Comparison of ENCODE assay signal across 12 cellular contexts in genomic region chr1:243718893-243719292, GRCh38.
A peak's percentile ranks its signal among the peaks of the same experiment; 100 is the strongest.
DNase-seq lines count a peak whose midpoint lies in the region; ATAC-seq, FAIRE-seq and TF ChIP-seq lines count a peak whose summit lies in the region.
"Had no signal": no experiment of that assay in that cellular context is flagged by ENCODE, and none has a peak within 500 bp of the region (broad histone marks: within the 10 kb centered on the region; RNA-seq: fewer than 3 reads in every experiment).

No MANE protein-coding gene starts in this region.

- H3K9ac ChIP-seq in PC-3 (ENCODE audit: low read length): no peak overlapping the region
- peak overlapping the region; percentile 38 for H3K9ac ChIP-seq in endothelial cell of umbilical vein (replicated peaks; ENCODE audit: extremely low read depth, insufficient read depth, low read length)

- H3K9me3 ChIP-seq in PC-3 (ENCODE audit: low read length) (no peaks in the 10 kb centered on the region), endothelial cell of umbilical vein (replicated peaks; ENCODE audit: control insufficient read depth, insufficient read depth, low read length) (no peaks in the 10 kb centered on the region), lower lobe of right lung (no peaks in the 10 kb centered on the region)

- H3K27ac Mint-ChIP-seq in Calu3 (ENCODE audit: unreplicated experiment): peak overlapping the region; percentile 69
- H3K27ac Mint-ChIP-seq: natural killer cell treated with Interleukin-12 subunit alpha and Interleukin-12 subunit beta and Interleukin-15 and Interleukin-18, amount 100 ng/mL, for 72 hours; stimulated activated memory B cell treated with anti-CD40 and anti-IgM and Interleukin-4, amounts not matched to agents 10 μg/mL and 1 μg/mL and 100 μg/mL, for 72 hours had no signal

- CTCF ChIA-PET in Calu3 (lab: Charles Lee): interaction anchor here (0.6 to 1.1 kb wide), 3 partner anchors 13 to 950 kb away, joined by 3 to 5 read pairs (median 3); no protein-coding TSS in a partner anchor
- CTCF ChIA-PET in PC-3 (lab: Charles Lee): no interaction called here
- CTCF ChIA-PET in endothelial cell of umbilical vein (lab: Charles Lee): no interaction called here

- H2AFZ ChIP-seq in PC-3 (ENCODE audit: low read length): no peak overlapping the region
- H2AFZ ChIP-seq in endothelial cell of umbilical vein (ENCODE audit: low read depth, low read length): no peak overlapping the region

- peak overlapping the region; percentile 9 for H3K27ac ChIP-seq in PC-3 (ENCODE audit: low read length)
- peak overlapping the region; percentile 63 for H3K27ac ChIP-seq in endothelial cell of umbilical vein (ENCODE audit: insufficient read depth, low read depth, low read length)
- no peak overlapping the region for H3K27ac ChIP-seq in lower lobe of right lung

- peaks cover 29% of the 10 kb centered on the region for H3K4me1 ChIP-seq in PC-3 (ENCODE audit: insufficient read depth, low read length)
- peaks cover 18% of the 10 kb centered on the region for H3K4me1 ChIP-seq in endothelial cell of umbilical vein (ENCODE audit: control insufficient read depth, extremely low read depth, insufficient read depth, low read length)
- peaks cover 11% of the 10 kb centered on the region for H3K4me1 ChIP-seq in lower lobe of right lung

- POLR2A ChIA-PET in PC-3 (lab: Charles Lee; ENCODE audit: unreplicated experiment): no interaction called here
- POLR2A ChIA-PET in endothelial cell of umbilical vein (lab: Charles Lee): no interaction called here

- TF ChIP-seq CTCF in Calu3 (IDR thresholded peaks at IDR 0.05; ENCODE audit: unreplicated experiment) (no peak), PC-3 (conservative IDR thresholded peaks at IDR 0.05; ENCODE audit: low read depth, low read length) (no peak), endothelial cell of umbilical vein (IDR thresholded peaks at IDR 0.05; ENCODE audit: extremely low read depth in 1 of 2, insufficient read depth in 1 of 2, low read depth in 1 of 2, low read length in 2 of 2) (no peak), GM13977 (IDR thresholded peaks at IDR 0.05; ENCODE audit: extremely low read depth, insufficient read depth, missing control alignments) (no peak), lower lobe of right lung (IDR thresholded peaks at IDR 0.05) (no peak)

- peaks cover 31% of the 10 kb centered on the region for H3K4me1 Mint-ChIP-seq in Calu3 (ENCODE audit: low read depth, unreplicated experiment)

- BruUV-seq in Calu3 (replicated peaks; lab: Mats Ljungman, UMichigan) (no TSS peak), PC-3 (replicated peaks; lab: Mats Ljungman, UMichigan) (no TSS peak), endothelial cell of umbilical vein (replicated peaks; lab: Mats Ljungman, UMichigan) (no TSS peak)

- TF ChIP-seq POLR2A in endothelial cell of umbilical vein (IDR thresholded peaks at IDR 0.05; ENCODE audit: low read depth, low read length): no peak

- H4K20me1 ChIP-seq in PC-3 (ENCODE audit: low read length): no peaks in the 10 kb centered on the region
- H4K20me1 ChIP-seq in endothelial cell of umbilical vein (replicated peaks; ENCODE audit: control insufficient read depth, extremely low read depth, insufficient read depth, low read length): no peaks in the 10 kb centered on the region

- H3K36me3 ChIP-seq in PC-3 (ENCODE audit: low read depth, low read length) (no peaks in the 10 kb centered on the region), endothelial cell of umbilical vein (ENCODE audit: control insufficient read depth in 2 of 2, extremely low read depth in 1 of 2, insufficient read depth in 2 of 2, low read length in 2 of 2) (no peaks in the 10 kb centered on the region), lower lobe of right lung (no peaks in the 10 kb centered on the region)

- ATAC-seq in PC-3 (peak; percentile 83), HG02623 (IDR thresholded peaks at IDR 0.05; ENCODE audit: unreplicated experiment) (no peak), lower lobe of right lung (no peak)
- ATAC-seq: natural killer cell treated with Interleukin-12 subunit alpha and Interleukin-12 subunit beta and Interleukin-15 and Interleukin-18, amount 100 ng/mL, for 72 hours; stimulated activated memory B cell treated with anti-CD40 and anti-IgM and Interleukin-4, amounts not matched to agents 10 μg/mL and 1 μg/mL and 100 μg/mL, for 72 hours had no signal

- intact Hi-C loops in Calu3 (cut with micrococcal nuclease; ENCODE audit: unreplicated experiment): loop anchor here (10.0 kb wide), 1 partner anchor 346 kb away; no protein-coding TSS in a partner anchor
- intact Hi-C loops in PC-3 (cut with micrococcal nuclease): loop anchor here (10.0 kb wide), 1 partner anchor 296 kb away; no protein-coding TSS in a partner anchor
- intact Hi-C loops in endothelial cell of umbilical vein (cut with micrococcal nuclease): loop anchor here (5.0 kb wide), 1 partner anchor 443 kb away; no protein-coding TSS in a partner anchor
- intact Hi-C loops in lower lobe of right lung (cut with DNase I): no loop called here

- no peak for FAIRE-seq in endothelial cell of umbilical vein (lab: Jason Lieb, UNC)
- FAIRE-seq: GM12891 had no signal

- H3K4me3 ChIP-seq in PC-3 (ENCODE audit: low read length): no peak overlapping the region
- no peak overlapping the region for H3K4me3 ChIP-seq in endothelial cell of umbilical vein (replicated peaks in 1 of 3; ENCODE audit: insufficient read depth in 1 of 3, low read depth in 1 of 3, low read length in 3 of 3)
- H3K4me3 ChIP-seq in lower lobe of right lung: no peak overlapping the region

- H3K9me3 Mint-ChIP-seq in Calu3 (ENCODE audit: low read depth, unreplicated experiment): no peaks in the 10 kb centered on the region
- H3K9me3 Mint-ChIP-seq: natural killer cell treated with Interleukin-12 subunit alpha and Interleukin-12 subunit beta and Interleukin-15 and Interleukin-18, amount 100 ng/mL, for 72 hours; stimulated activated memory B cell treated with anti-CD40 and anti-IgM and Interleukin-4, amounts not matched to agents 10 μg/mL and 1 μg/mL and 100 μg/mL, for 72 hours had no signal

- peak overlapping the region; percentile 39 for H3K4me2 ChIP-seq in PC-3 (ENCODE audit: low read length)
- H3K4me2 ChIP-seq in endothelial cell of umbilical vein (ENCODE audit: insufficient read depth, low read length): peak overlapping the region; percentile 66

- H3K27me3 ChIP-seq in PC-3 (ENCODE audit: low read length) (no peaks in the 10 kb centered on the region), endothelial cell of umbilical vein (ENCODE audit: control insufficient read depth in 2 of 2, insufficient read depth in 2 of 2, low read length in 2 of 2) (no peaks in the 10 kb centered on the region), lower lobe of right lung (ENCODE audit: low read depth) (no peaks in the 10 kb centered on the region)

- H3K4me3 Mint-ChIP-seq in Calu3 (ENCODE audit: low read depth, unreplicated experiment): peak overlapping the region; percentile 22
- H3K4me3 Mint-ChIP-seq: natural killer cell treated with Interleukin-12 subunit alpha and Interleukin-12 subunit beta and Interleukin-15 and Interleukin-18, amount 100 ng/mL, for 72 hours; stimulated activated memory B cell treated with anti-CD40 and anti-IgM and Interleukin-4, amounts not matched to agents 10 μg/mL and 1 μg/mL and 100 μg/mL, for 72 hours had no signal

- in situ Hi-C loops in GM13977 (cut with MboI; ENCODE audit: low pct_unique_long_range_greater_than_20kb, low sequenced_read_pairs, unreplicated experiment): loop anchor here (25.0 kb wide), 1 partner anchor 543 kb away; no protein-coding TSS in a partner anchor

- no peaks in the 10 kb centered on the region for H3K9me2 ChIP-seq in PC-3 (replicated peaks; ENCODE audit: low read length)

- H3K9me1 ChIP-seq in endothelial cell of umbilical vein (replicated peaks; ENCODE audit: control insufficient read depth, extremely low read depth, insufficient read depth, low read length): no peaks in the 10 kb centered on the region

- H3K36me3 Mint-ChIP-seq in Calu3 (ENCODE audit: insufficient read depth, unreplicated experiment): no peaks in the 10 kb centered on the region
- H3K36me3 Mint-ChIP-seq: natural killer cell treated with Interleukin-12 subunit alpha and Interleukin-12 subunit beta and Interleukin-15 and Interleukin-18, amount 100 ng/mL, for 72 hours had no signal

- H3K79me2 ChIP-seq in PC-3 (ENCODE audit: low read length) (no peaks in the 10 kb centered on the region), endothelial cell of umbilical vein (ENCODE audit: control insufficient read depth, insufficient read depth, low read length) (peaks cover 24% of the 10 kb centered on the region)

- H3K27me3 Mint-ChIP-seq in Calu3 (ENCODE audit: unreplicated experiment): no peaks in the 10 kb centered on the region
- H3K27me3 Mint-ChIP-seq: natural killer cell treated with Interleukin-12 subunit alpha and Interleukin-12 subunit beta and Interleukin-15 and Interleukin-18, amount 100 ng/mL, for 72 hours; stimulated activated memory B cell treated with anti-CD40 and anti-IgM and Interleukin-4, amounts not matched to agents 10 μg/mL and 1 μg/mL and 100 μg/mL, for 72 hours had no signal

- DNase-seq in Calu3 (no peak), PC-3 (peak; percentile 90), endothelial cell of umbilical vein (ENCODE audit: low read depth, low spot score) (peak; percentile 62), non-pigmented ciliary epithelial cell (ENCODE audit: low read depth) (peak; percentile 54), NOMO-1 treated with dmso at 0.1 percent for 144 hours (lab: John Stamatoyannopoulos, UW; ENCODE audit: unreplicated experiment) (no peak), GM13977 (ENCODE audit: low spot score) (no peak), lower lobe of right lung (no peak)
- DNase-seq: amygdala had no signal

- dilution Hi-C loops in endothelial cell of umbilical vein (cut with MboI; ENCODE audit: extremely low pct_ligation_motif_present, low sequenced_read_pairs): no loop called here

- no peaks in the 10 kb centered on the region for H3F3A ChIP-seq in PC-3 (ENCODE audit: low read length, unreplicated experiment)

TF ChIP-seq in endothelial cell of umbilical vein, 7 proteins besides CTCF, POLR2A, EP300 and RAD21:
- TF ChIP-seq FOS (IDR thresholded peaks at IDR 0.05; ENCODE audit: borderline replicate concordance, insufficient read depth, low read length) (peak; percentile 79), POLR2AphosphoS5 (IDR thresholded peaks at IDR 0.05; ENCODE audit: insufficient read depth, low read depth, low read length) (no peak), JUN (IDR thresholded peaks at IDR 0.05; ENCODE audit: borderline replicate concordance, insufficient read depth, insufficient read length, low read depth) (peak; percentile 79), MAX (IDR thresholded peaks at IDR 0.05; ENCODE audit: insufficient read depth, insufficient read length) (no peak), MYC (IDR thresholded peaks at IDR 0.05; ENCODE audit: low read depth, low read length) (no peak), GATA2 (IDR thresholded peaks at IDR 0.05; ENCODE audit: insufficient read depth, insufficient read length, low read depth, low read length) (no peak), EZH2 (IDR thresholded peaks at IDR 0.05; ENCODE audit: borderline replicate concordance, low read depth, low read length, severe bottlenecking) (no peak)
TF ChIP-seq in endothelial cell of umbilical vein: peak in this region for 2.

Comparison
In these comparisons a context has a peak if more than half of its experiments do, and no peak if none do; other contexts are left out.
1. DNase-seq: peak in PC-3 (single experiment), endothelial cell of umbilical vein (single experiment) and non-pigmented ciliary epithelial cell (single experiment); none in Calu3 (single experiment), NOMO-1 treated with dmso at 0.1 percent for 144 hours (single experiment), GM13977 (single experiment) and lower lobe of right lung (single experiment).